17 cellular contexts compared by ENCODE assay signal in genomic region chr3:174218011-174218410, GRCh38.
A peak's percentile ranks its signal among the peaks of the same experiment; 100 is the strongest.
DNase-seq lines count a peak whose midpoint lies in the region; ATAC-seq, FAIRE-seq and TF ChIP-seq lines count a peak whose summit lies in the region.
"Had no signal": no experiment of that assay in that cellular context is flagged by ENCODE, and none has a peak within 500 bp of the region (broad histone marks: within the 10 kb centered on the region; RNA-seq: fewer than 3 reads in every experiment).

No MANE protein-coding gene starts in this region.

- H3K4me3 ChIP-seq in bronchial epithelial cell (ENCODE audit: low read depth, low read length), result no peak overlapping the region
- H3K4me3 ChIP-seq: HAP-1, K562 had no signal

- no peak overlapping the region for H3K27ac Mint-ChIP-seq in CD4-positive, alpha-beta T cell
- H3K27ac Mint-ChIP-seq: B cell; CD4-positive, alpha-beta memory T cell had no signal

- H3K4me1 Mint-ChIP-seq in CD4-positive, alpha-beta T cell (ENCODE audit: low read depth), result peaks cover 19% of the 10 kb centered on the region
- H3K4me1 Mint-ChIP-seq: B cell had no signal

- no peak overlapping the region for H3K27ac ChIP-seq in CD4-positive, alpha-beta T cell (ENCODE audit: low read depth, low read length)

- FAIRE-seq in bronchial epithelial cell (lab: Jason Lieb, UNC), result no peak
- FAIRE-seq: HTR-8/SVneo, K562 had no signal

- H3K36me3 ChIP-seq in bronchial epithelial cell (ENCODE audit: control insufficient read depth, insufficient read depth, low read length), result no peaks in the 10 kb centered on the region
- H3K36me3 ChIP-seq: HAP-1 had no signal

- H3K4me3 Mint-ChIP-seq in CD4-positive, alpha-beta T cell, result no peak overlapping the region
- H3K4me3 Mint-ChIP-seq: B cell; CD4-positive, alpha-beta memory T cell had no signal

- H3K36me3 Mint-ChIP-seq in CD4-positive, alpha-beta T cell (ENCODE audit: low read depth), result no peaks in the 10 kb centered on the region
- H3K36me3 Mint-ChIP-seq: CD4-positive, alpha-beta memory T cell had no signal

- H3K9me3 Mint-ChIP-seq in CD4-positive, alpha-beta T cell, result no peaks in the 10 kb centered on the region

- H3K27me3 ChIP-seq in bronchial epithelial cell (ENCODE audit: control insufficient read depth, insufficient read depth, low read length), result no peaks in the 10 kb centered on the region
- no peaks in the 10 kb centered on the region for H3K27me3 ChIP-seq in CD4-positive, alpha-beta T cell (ENCODE audit: control insufficient read depth, insufficient read depth, low read length)

- H3K9me3 ChIP-seq in CD4-positive, alpha-beta T cell (ENCODE audit: control insufficient read depth, low read length), result no peaks in the 10 kb centered on the region
- H3K9me3 ChIP-seq: HAP-1 had no signal

- H3K27me3 Mint-ChIP-seq in CD4-positive, alpha-beta T cell, result no peaks in the 10 kb centered on the region
- H3K27me3 Mint-ChIP-seq: B cell; CD4-positive, alpha-beta memory T cell had no signal

- no peak for TF ChIP-seq CTCF in bronchial epithelial cell (IDR thresholded peaks at IDR 0.05; ENCODE audit: insufficient read depth, low read length, severe bottlenecking)
- no peak for TF ChIP-seq CTCF in CD4-positive, alpha-beta T cell (IDR thresholded peaks at IDR 0.05)

- POLR2A ChIA-PET in CD4-positive, alpha-beta T cell (lab: Charles Lee), result no interaction called here

- CTCF ChIA-PET in CD4-positive, alpha-beta T cell (lab: Charles Lee), result no interaction called here

- no peak for ATAC-seq in CD4-positive, alpha-beta T cell (ENCODE audit: poor library complexity)
- ATAC-seq: K562 had no signal

- intact Hi-C loops in CD4-positive, alpha-beta T cell (cut with DNase I, micrococcal nuclease), result no loop called here

- DNase-seq in COLO829 (ENCODE audit: low spot score) (peak; percentile 23), HT1080 (ENCODE audit: low read depth) (peak; percentile 58), bronchial epithelial cell (ENCODE audit: low read depth) (peak; percentile 41), iris pigment epithelial cell (ENCODE audit: low read depth) (peak; percentile 6), NCI-H524 (lab: John Stamatoyannopoulos, UW) (no peak), NCI-H524 treated with DMSO at 0.1 percent for 48 hours (lab: John Stamatoyannopoulos, UW) (no peak)
- no peak for DNase-seq in CD4-positive, alpha-beta T cell
- DNase-seq in stimulated activated naive CD4-positive, alpha-beta T cell treated with Interleukin-2 at 50 U/mL for 16 hours (lab: John Stamatoyannopoulos, UW), result no peak
- DNase-seq: CD4-positive, alpha-beta memory T cell; NCI-H1048; NCI-H146; NCI-H446; SIG-M5 had no signal

Comparison
In these comparisons a context has a peak if more than half of its experiments do, and no peak if none do; other contexts are left out.
1. DNase-seq: peak in COLO829 (single experiment), HT1080 (single experiment), bronchial epithelial cell (single experiment) and iris pigment epithelial cell (single experiment); none in CD4-positive, alpha-beta T cell (0 of 10), NCI-H524 (0 of 2), stimulated activated naive CD4-positive, alpha-beta T cell treated with Interleukin-2 at 50 U/mL for 16 hours (single experiment) and NCI-H524 treated with DMSO at 0.1 percent for 48 hours (single experiment).